In genomic region chr4:83509156-83509585, GRCh38 we compare ENCODE assay signal across 8 cellular contexts. TPM values are rescaled to one million over a fixed set of nuclear protein-coding genes. Genes with fewer than 3 reads are reported as not detected.
DNase-seq lines count a peak whose midpoint lies in the region; ATAC-seq, FAIRE-seq and TF ChIP-seq lines count a peak whose summit lies in the region.
"Not testable (repeated sequence)": the region's sequence is repeated elsewhere in the genome, so short reads cannot be mapped to it uniquely, and the experiment has no call there.

No MANE protein-coding gene starts in this region.

- intact Hi-C loops in activated B cell treated with CpG ODN at 0.5 μM for 24 hours (cut with micrococcal nuclease), result loop anchor here (1.0 kb wide), 3 partner anchors 73 to 135 kb away; no protein-coding TSS in a partner anchor

- H3K9ac ChIP-seq in astrocyte (ENCODE audit: low read length); neuronal stem cell (ENCODE audit: low read depth, low read length, poor library complexity): not testable (repeated sequence)

- not testable (repeated sequence) for H3K4ac ChIP-seq in neuronal stem cell (ENCODE audit: low read length)

- not testable (repeated sequence) for H2BK120ac ChIP-seq in neuronal stem cell (ENCODE audit: low read depth, low read length)

- H2AK5ac ChIP-seq in neuronal stem cell (ENCODE audit: low read depth, low read length), result not testable (repeated sequence)

- H4K91ac ChIP-seq in neuronal stem cell (ENCODE audit: low read depth, low read length, poor library complexity), result not testable (repeated sequence)

- not testable (repeated sequence) for H3K14ac ChIP-seq in neuronal stem cell (ENCODE audit: low read length)

- not testable (repeated sequence) for H3K36me3 ChIP-seq in astrocyte (ENCODE audit: insufficient read depth, low read length); neuronal stem cell (replicated peaks in 1 of 2; ENCODE audit: control insufficient read depth in 2 of 2, insufficient read depth in 2 of 2, low read length in 2 of 2)

- H3K79me2 ChIP-seq in astrocyte (ENCODE audit: insufficient read depth, low read length), result not testable (repeated sequence)

- H2BK15ac ChIP-seq in neuronal stem cell (ENCODE audit: low read length), result not testable (repeated sequence)

- FAIRE-seq in astrocyte (lab: Jason Lieb, UNC), result not testable (repeated sequence)

- not testable (repeated sequence) for H2BK12ac ChIP-seq in neuronal stem cell (ENCODE audit: low read length)

- not testable (repeated sequence) for H3K18ac ChIP-seq in neuronal stem cell (ENCODE audit: low read length)

- H4K8ac ChIP-seq in neuronal stem cell (ENCODE audit: low read depth, low read length), result not testable (repeated sequence)

- H3K23ac ChIP-seq in neuronal stem cell (ENCODE audit: low read depth, low read length, poor library complexity), result not testable (repeated sequence)

- not testable (repeated sequence) for H3K4me3 ChIP-seq in astrocyte (ENCODE audit: insufficient read depth, low read depth, low read length); neuronal stem cell (ENCODE audit: low read length in 2 of 2)

- not testable (repeated sequence) for H3K79me1 ChIP-seq in neuronal stem cell (ENCODE audit: low read depth, low read length)

- WGBS in neuronal stem cell (ENCODE audit: extremely low coverage in 2 of 2, insufficient read length in 2 of 2, insufficient replicate concordance in 1 of 2), 2 donors, result no CpG with 5 or more reads among the region's 3 CpGs

- H2AFZ ChIP-seq in astrocyte (ENCODE audit: low read depth, low read length) (peak overlapping the region; percentile 49), neuronal stem cell (ENCODE audit: low read length) (peak overlapping the region; percentile 67)

- H3K4me1 ChIP-seq in astrocyte (ENCODE audit: insufficient read depth, low read length); neuronal stem cell (ENCODE audit: control insufficient read depth in 2 of 2, insufficient read depth in 1 of 2, low read depth in 1 of 2, low read length in 2 of 2): not testable (repeated sequence)

- CTCF ChIA-PET in activated B cell treated with CpG ODN at 0.5 μM for 24 hours (lab: Charles Lee), result interaction anchor here (0.8 to 6.4 kb wide), 6 partner anchors 15 to 138 kb away, joined by 3 to 70 read pairs (median 5); no protein-coding TSS in a partner anchor

- peak; percentile 74 for DNase-seq in DMS 273 (lab: John Stamatoyannopoulos, UW; ENCODE audit: unreplicated experiment)
- DNase-seq in NCI-H460 (ENCODE audit: extremely low read depth, low read depth), result peak; percentile 62
- DNase-seq in activated B cell treated with CpG ODN at 0.5 μM for 24 hours, result peak; percentile 18
- peak; percentile 14 for DNase-seq in astrocyte (ENCODE audit: low read depth)
- DNase-seq in glomerular visceral epithelial cell (ENCODE audit: extremely low spot score), result peak; percentile 59
- not testable (repeated sequence) for DNase-seq in neuronal stem cell (ENCODE audit: low spot score)
- DNase-seq in stimulated activated naive CD4-positive, alpha-beta T cell (lab: John Stamatoyannopoulos, UW), result peak; percentile 5 to 50 (median 17)

- H3K36me3 Mint-ChIP-seq in activated B cell treated with CpG ODN at 0.5 μM for 24 hours (ENCODE audit: low read depth); astrocyte (ENCODE audit: low read depth, unreplicated experiment): not testable (repeated sequence)

- not testable (repeated sequence) for H3K9me3 ChIP-seq in astrocyte (ENCODE audit: insufficient read depth, low read depth, low read length); neuronal stem cell (replicated peaks in 1 of 2; ENCODE audit: control insufficient read depth in 2 of 2, insufficient read depth in 1 of 2, low read depth in 1 of 2, low read length in 2 of 2)

- ATAC-seq in HG02798 (IDR thresholded peaks at IDR 0.05; ENCODE audit: poor library complexity, unreplicated experiment) (peak; percentile 57), activated B cell treated with CpG ODN at 0.5 μM for 24 hours (ENCODE audit: low read depth) (peak; percentile 49)

- POLR2A ChIA-PET in activated B cell treated with CpG ODN at 0.5 μM for 24 hours (lab: Charles Lee), result not testable (repeated sequence)

- not testable (repeated sequence) for H3K27me3 Mint-ChIP-seq in activated B cell treated with CpG ODN at 0.5 μM for 24 hours; astrocyte (ENCODE audit: low read depth, unreplicated experiment)

- not testable (repeated sequence) for H3K27me3 ChIP-seq in astrocyte (ENCODE audit: insufficient read depth, low read length); neuronal stem cell (ENCODE audit: control insufficient read depth in 3 of 3, insufficient read depth in 3 of 3, low read depth in 1 of 3, low read length in 3 of 3)

- not testable (repeated sequence) for H3K9me3 Mint-ChIP-seq in activated B cell treated with CpG ODN at 0.5 μM for 24 hours; astrocyte (ENCODE audit: unreplicated experiment)

- H4K20me1 ChIP-seq in astrocyte (ENCODE audit: insufficient read depth, low read length), result not testable (repeated sequence)

- H3K4me3 Mint-ChIP-seq in activated B cell treated with CpG ODN at 0.5 μM for 24 hours; astrocyte (ENCODE audit: unreplicated experiment): not testable (repeated sequence)

- not testable (repeated sequence) for H3K4me2 ChIP-seq in astrocyte (ENCODE audit: low read length); neuronal stem cell (ENCODE audit: insufficient read depth, low read length, poor library complexity, severe bottlenecking)

- H2BK5ac ChIP-seq in neuronal stem cell (ENCODE audit: low read length), result not testable (repeated sequence)

- not testable (repeated sequence) for H3K4me1 Mint-ChIP-seq in activated B cell treated with CpG ODN at 0.5 μM for 24 hours; astrocyte (ENCODE audit: low read depth, unreplicated experiment)

- not testable (repeated sequence) for H3K27ac ChIP-seq in astrocyte (ENCODE audit: low read depth, low read length); neuronal stem cell (replicated peaks; ENCODE audit: low read length)

- not testable (repeated sequence) for H3K27ac Mint-ChIP-seq in activated B cell treated with CpG ODN at 0.5 μM for 24 hours; astrocyte (ENCODE audit: unreplicated experiment)

- TF ChIP-seq CTCF in activated B cell treated with CpG ODN at 0.5 μM for 24 hours (IDR thresholded peaks at IDR 0.05), result not testable (repeated sequence)
- TF ChIP-seq CTCF in astrocyte (IDR thresholded peaks at IDR 0.05; ENCODE audit: insufficient read depth, low read depth, low read length), result peak; percentile 63

RNA-seq across cellular contexts. Expression of gene ABRAXAS1, which starts 24.3 kb away (rescaled TPM):
- 21.2 and 32.5 TPM in 2 replicates for total RNA-seq in NCI-H460 (2014; rRNA removed; shearing (Covaris generic))
- 10.6 and 21.3 TPM in 2 replicates for polyA plus RNA-seq in NCI-H460 (2014; cell fraction: nucleus; rRNA removed)
- total RNA-seq in activated B cell treated with CpG ODN at 0.5 μM for 24 hours (23.5 and 24.2 TPM in 2 replicates), astrocyte (12.6 and 13.6 TPM in 2 replicates)
- polyA plus RNA-seq in neuronal stem cell (2013, experiment 1 of 2), result 33.6 TPM
- polyA plus RNA-seq in neuronal stem cell (2013, experiment 2 of 2), result 34.9 TPM

RNA-seq across cellular contexts. Expression of gene GPAT3, which starts 26.7 kb away (rescaled TPM):
- 69.2 and 80.5 TPM in 2 replicates for total RNA-seq in NCI-H460 (2014; rRNA removed; shearing (Covaris generic))
- 60.4 and 66.1 TPM in 2 replicates for polyA plus RNA-seq in NCI-H460 (2014; cell fraction: nucleus; rRNA removed)
- 0.76 and 0.91 TPM in 2 replicates for total RNA-seq in activated B cell treated with CpG ODN at 0.5 μM for 24 hours
- 0.39 and 0.50 TPM in 2 replicates for total RNA-seq in astrocyte
- 0.13 TPM for polyA plus RNA-seq in neuronal stem cell (2013, experiment 1 of 2)
- 0.06 TPM for polyA plus RNA-seq in neuronal stem cell (2013, experiment 2 of 2)

RNA-seq across cellular contexts. Expression of gene MRPS18C, which starts 53.3 kb away (rescaled TPM):
- total RNA-seq in NCI-H460 (2014; rRNA removed; shearing (Covaris generic)), result 33.9 and 40.5 TPM in 2 replicates
- polyA plus RNA-seq in NCI-H460 (2014; cell fraction: nucleus; rRNA removed), result 4.9 and 257 TPM in 2 replicates
- total RNA-seq in activated B cell treated with CpG ODN at 0.5 μM for 24 hours (56.0 and 56.5 TPM in 2 replicates), astrocyte (46.7 and 49.8 TPM in 2 replicates)
- 83.7 TPM for polyA plus RNA-seq in neuronal stem cell (2013, experiment 1 of 2)
- polyA plus RNA-seq in neuronal stem cell (2013, experiment 2 of 2), result 94.4 TPM

RNA-seq across cellular contexts. Expression of gene HELQ, which starts 53.5 kb away (rescaled TPM):
- total RNA-seq in NCI-H460 (2014; rRNA removed; shearing (Covaris generic)), result 7.1 and 7.6 TPM in 2 replicates
- 2.5 and 4.8 TPM in 2 replicates for polyA plus RNA-seq in NCI-H460 (2014; cell fraction: nucleus; rRNA removed)
- total RNA-seq in activated B cell treated with CpG ODN at 0.5 μM for 24 hours (31.9 and 32.9 TPM in 2 replicates), astrocyte (8.2 and 9.4 TPM in 2 replicates)
- 6.9 TPM for polyA plus RNA-seq in neuronal stem cell (2013, experiment 1 of 2)
- polyA plus RNA-seq in neuronal stem cell (2013, experiment 2 of 2), result 6.8 TPM

Comparison
In these comparisons a context has a peak if more than half of its experiments do, and no peak if none do; other contexts are left out.
1. RNA of gene GPAT3, which starts 26.7 kb away (total RNA-seq): 69.2 to 80.5 TPM in NCI-H460; 0.76 to 0.91 TPM in activated B cell treated with CpG ODN at 0.5 μM for 24 hours and 0.39 to 0.50 TPM in astrocyte; every median in the first group is over 10 times any median in the second.